10 cellular contexts compared by ENCODE assay signal in genomic region chr1:1550591-1551432, GRCh38. TPM values are rescaled to one million over a fixed set of nuclear protein-coding genes. Genes with fewer than 3 reads are reported as not detected.
DNase-seq lines count a peak whose midpoint lies in the region; ATAC-seq and TF ChIP-seq lines count a peak whose summit lies in the region.
"Had no signal": no experiment of that assay in that cellular context is flagged by ENCODE, and none has a peak within 500 bp of the region (broad histone marks: within the 10 kb centered on the region; RNA-seq: fewer than 3 reads in every experiment).

No MANE protein-coding gene starts in this region.

- no peaks in the 10 kb centered on the region for H3K36me3 Mint-ChIP-seq in activated CD4-positive, alpha-beta T cell treated with anti-CD3 and anti-CD28 coated beads for 36 hours (ENCODE audit: low read depth)
- no peaks in the 10 kb centered on the region for H3K36me3 Mint-ChIP-seq in activated CD4-positive, alpha-beta T cell treated with anti-CD3 and anti-CD28 coated beads, Interleukin-2, amount 10 ng/mL, durations not matched to agents 7 days and 5 days (ENCODE audit: low read depth)
- no peaks in the 10 kb centered on the region for H3K36me3 Mint-ChIP-seq in activated CD8-positive, alpha-beta T cell treated with anti-CD3 and anti-CD28 coated beads for 36 hours (ENCODE audit: low read depth)

- CTCF ChIA-PET in activated CD4-positive, alpha-beta T cell treated with anti-CD3 and anti-CD28 coated beads for 36 hours (lab: Charles Lee), result interaction anchor here (0.8 to 0.9 kb wide), 2 partner anchors 13 to 46 kb away, joined by 3 to 5 read pairs; no protein-coding TSS in a partner anchor
- CTCF ChIA-PET in activated CD4-positive, alpha-beta T cell treated with anti-CD3 and anti-CD28 coated beads, Interleukin-2, amount 10 ng/mL, durations not matched to agents 7 days and 5 days (lab: Charles Lee), result interaction anchor here (1.1 to 1.4 kb wide), 3 partner anchors 15 to 261 kb away, joined by 3 to 5 read pairs (median 4); no protein-coding TSS in a partner anchor
- CTCF ChIA-PET in activated CD8-positive, alpha-beta T cell treated with anti-CD3 and anti-CD28 coated beads for 36 hours (lab: Charles Lee), result no interaction called here

- no peaks in the 10 kb centered on the region for H3K36me3 ChIP-seq in hepatocyte (replicated peaks; ENCODE audit: insufficient read depth, low read depth)
- H3K36me3 ChIP-seq in tibial nerve, result peaks cover 0 to 28% (median 0%) of the 10 kb centered on the region in 3 donors
- H3K36me3 ChIP-seq: right lobe of liver had no signal

- TF ChIP-seq POLR2A in tibial nerve (IDR thresholded peaks at IDR 0.05), result no peak

- H3K27ac ChIP-seq in hepatocyte (no peak overlapping the region), tibial nerve (peak overlapping the region in 1 of 4 donors; percentile 41)
- H3K27ac ChIP-seq: right lobe of liver had no signal

- H3K4me3 ChIP-seq in hepatocyte (no peak overlapping the region), tibial nerve (no peak overlapping the region)
- H3K4me3 ChIP-seq: right lobe of liver had no signal

- H3K4me1 ChIP-seq in hepatocyte (ENCODE audit: insufficient read depth) (no peaks in the 10 kb centered on the region), tibial nerve (peaks cover 0 to 39% (median 4%) of the 10 kb centered on the region in 4 donors)

- no peak overlapping the region for H3K4me2 ChIP-seq in hepatocyte

- WGBS in hepatocyte (ENCODE audit: low lambda C conversion rate, missing lambda C conversion rate), result 84% methylated on average over 15 of the region's 15 CpGs
- 35 to 48% methylated on average over 14 of the region's 15 CpGs for WGBS in tibial nerve, 2 donors

- peaks cover 25% of the 10 kb centered on the region for H3K79me2 ChIP-seq in hepatocyte

- no peak overlapping the region for H2AFZ ChIP-seq in hepatocyte

- no peaks in the 10 kb centered on the region for H3K9me2 ChIP-seq in hepatocyte (replicated peaks; ENCODE audit: insufficient read depth)

- intact Hi-C loops in activated CD4-positive, alpha-beta T cell treated with anti-CD3 and anti-CD28 coated beads for 36 hours (cut with DNase I, micrococcal nuclease), result no loop called here
- intact Hi-C loops in activated CD8-positive, alpha-beta T cell treated with anti-CD3 and anti-CD28 coated beads for 36 hours (cut with micrococcal nuclease), result no loop called here

- no peaks in the 10 kb centered on the region for H3K27me3 Mint-ChIP-seq in activated CD4-positive, alpha-beta T cell treated with anti-CD3 and anti-CD28 coated beads for 36 hours
- no peaks in the 10 kb centered on the region for H3K27me3 Mint-ChIP-seq in activated CD4-positive, alpha-beta T cell treated with anti-CD3 and anti-CD28 coated beads, Interleukin-2, amount 10 ng/mL, durations not matched to agents 7 days and 5 days
- no peaks in the 10 kb centered on the region for H3K27me3 Mint-ChIP-seq in activated CD8-positive, alpha-beta T cell treated with anti-CD3 and anti-CD28 coated beads for 36 hours

- H3K4me3 Mint-ChIP-seq in activated CD4-positive, alpha-beta T cell treated with anti-CD3 and anti-CD28 coated beads for 36 hours, result no peak overlapping the region
- H3K4me3 Mint-ChIP-seq in activated CD4-positive, alpha-beta T cell treated with anti-CD3 and anti-CD28 coated beads, Interleukin-2, amount 10 ng/mL, durations not matched to agents 7 days and 5 days, result no peak overlapping the region
- no peak overlapping the region for H3K4me3 Mint-ChIP-seq in activated CD8-positive, alpha-beta T cell treated with anti-CD3 and anti-CD28 coated beads for 36 hours

- POLR2A ChIA-PET in activated CD4-positive, alpha-beta T cell treated with anti-CD3 and anti-CD28 coated beads for 36 hours (lab: Charles Lee), result no interaction called here
- POLR2A ChIA-PET in activated CD4-positive, alpha-beta T cell treated with anti-CD3 and anti-CD28 coated beads, Interleukin-2, amount 10 ng/mL, durations not matched to agents 7 days and 5 days (lab: Charles Lee), result no interaction called here
- POLR2A ChIA-PET in activated CD8-positive, alpha-beta T cell treated with anti-CD3 and anti-CD28 coated beads for 36 hours (lab: Charles Lee), result interaction anchor here (0.5 to 1.3 kb wide), 2 partner anchors 11 to 149 kb away, joined by 3 to 4 read pairs; no protein-coding TSS in a partner anchor

- H4K20me1 ChIP-seq in hepatocyte (ENCODE audit: insufficient read depth, poor library complexity, severe bottlenecking), result peaks cover 12% of the 10 kb centered on the region

- TF ChIP-seq CTCF in activated CD8-positive, alpha-beta T cell treated with anti-CD3 and anti-CD28 coated beads for 36 hours (IDR thresholded peaks at IDR 0.05), result peak; percentile 23
- TF ChIP-seq CTCF in hepatocyte (IDR thresholded peaks at IDR 0.05; ENCODE audit: poor library complexity) (peak; percentile 30), tibial nerve (IDR thresholded peaks at IDR 0.05) (peak in 3 of 5 experiments; percentile 17 to 22 (median 18))

- H3K9me3 ChIP-seq in hepatocyte (ENCODE audit: low read depth), result no peaks in the 10 kb centered on the region
- H3K9me3 ChIP-seq in tibial nerve, result no peaks in the 10 kb centered on the region
- H3K9me3 ChIP-seq: right lobe of liver had no signal

- no peak for DNase-seq in activated CD4-positive, alpha-beta T cell treated with anti-CD3 and anti-CD28 coated beads for 36 hours
- no peak for DNase-seq in activated CD4-positive, alpha-beta T cell treated with anti-CD3 and anti-CD28 coated beads, Interleukin-2, amount 10 ng/mL, durations not matched to agents 7 days and 5 days
- no peak for DNase-seq in activated CD8-positive, alpha-beta T cell treated with anti-CD3 and anti-CD28 coated beads for 36 hours
- DNase-seq in hepatocyte (ENCODE audit: low spot score) (no peak), tibial nerve (ENCODE audit: low spot score in 2 of 2) (no peak), NCI-H128 (lab: John Stamatoyannopoulos, UW; ENCODE audit: unreplicated experiment) (no peak), NCI-H526 treated with DMSO at 0.1 percent for 48 hours (lab: John Stamatoyannopoulos, UW) (no peak)
- no peak for DNase-seq in effector CD8-positive, alpha-beta T cell (lab: John Stamatoyannopoulos, UW)
- DNase-seq: right lobe of liver, SIG-M5 had no signal

- H3K27me3 ChIP-seq in hepatocyte (no peaks in the 10 kb centered on the region), tibial nerve (no peaks in the 10 kb centered on the region)
- H3K27me3 ChIP-seq: right lobe of liver had no signal

- H3K27ac Mint-ChIP-seq in activated CD4-positive, alpha-beta T cell treated with anti-CD3 and anti-CD28 coated beads for 36 hours, result no peak overlapping the region
- H3K27ac Mint-ChIP-seq in activated CD4-positive, alpha-beta T cell treated with anti-CD3 and anti-CD28 coated beads, Interleukin-2, amount 10 ng/mL, durations not matched to agents 7 days and 5 days, result no peak overlapping the region
- H3K27ac Mint-ChIP-seq in activated CD8-positive, alpha-beta T cell treated with anti-CD3 and anti-CD28 coated beads for 36 hours, result no peak overlapping the region

- no peak for TF ChIP-seq EP300 in tibial nerve (IDR thresholded peaks at IDR 0.05)

- peak; percentile 42 for ATAC-seq in activated CD4-positive, alpha-beta T cell treated with anti-CD3 and anti-CD28 coated beads for 36 hours
- ATAC-seq in activated CD8-positive, alpha-beta T cell treated with anti-CD3 and anti-CD28 coated beads for 36 hours, result peak; percentile 56

- H3K9me3 Mint-ChIP-seq in activated CD4-positive, alpha-beta T cell treated with anti-CD3 and anti-CD28 coated beads for 36 hours (ENCODE audit: low read depth), result no peaks in the 10 kb centered on the region
- no peaks in the 10 kb centered on the region for H3K9me3 Mint-ChIP-seq in activated CD4-positive, alpha-beta T cell treated with anti-CD3 and anti-CD28 coated beads, Interleukin-2, amount 10 ng/mL, durations not matched to agents 7 days and 5 days
- H3K9me3 Mint-ChIP-seq in activated CD8-positive, alpha-beta T cell treated with anti-CD3 and anti-CD28 coated beads for 36 hours, result no peaks in the 10 kb centered on the region

- H3K4me1 Mint-ChIP-seq in activated CD4-positive, alpha-beta T cell treated with anti-CD3 and anti-CD28 coated beads for 36 hours, result peaks cover 5% of the 10 kb centered on the region
- peaks cover 2% of the 10 kb centered on the region for H3K4me1 Mint-ChIP-seq in activated CD4-positive, alpha-beta T cell treated with anti-CD3 and anti-CD28 coated beads, Interleukin-2, amount 10 ng/mL, durations not matched to agents 7 days and 5 days
- peaks cover 3% of the 10 kb centered on the region for H3K4me1 Mint-ChIP-seq in activated CD8-positive, alpha-beta T cell treated with anti-CD3 and anti-CD28 coated beads for 36 hours (ENCODE audit: low read depth)

RNA-seq across cellular contexts. Expression of gene TMEM240, which starts 10.4 kb away (rescaled TPM):
- under 1 TPM; 0.42 to 0.46 TPM for total RNA-seq in activated CD4-positive, alpha-beta T cell treated with anti-CD3 and anti-CD28 coated beads for 36 hours
- 1 to 10 TPM; 1.2 to 1.3 TPM for total RNA-seq in activated CD4-positive, alpha-beta T cell treated with anti-CD3 and anti-CD28 coated beads, Interleukin-2, amount 10 ng/mL, durations not matched to agents 7 days and 5 days
- under 1 TPM; 0.45 to 0.74 TPM for total RNA-seq in activated CD8-positive, alpha-beta T cell treated with anti-CD3 and anti-CD28 coated beads for 36 hours
- total RNA-seq in hepatocyte, result 4.3 and 6.2 TPM in 2 replicates
- 2.1 and 2.6 TPM in 2 replicates for polyA plus RNA-seq in hepatocyte
- total RNA-seq in tibial nerve, result 10 to 100 TPM in 1 of 4 donors, 1 to 10 TPM in 2, not detected in 1; 4.0 to 27.3 (median 5.1) TPM

RNA-seq across cellular contexts. Expression of gene SSU72, which starts 23.9 kb away (rescaled TPM):
- total RNA-seq in activated CD4-positive, alpha-beta T cell treated with anti-CD3 and anti-CD28 coated beads for 36 hours, result 100 to 1,000 TPM; 105 to 123 TPM
- total RNA-seq in activated CD4-positive, alpha-beta T cell treated with anti-CD3 and anti-CD28 coated beads, Interleukin-2, amount 10 ng/mL, durations not matched to agents 7 days and 5 days, result 100 to 1,000 TPM; 128 to 130 TPM
- total RNA-seq in activated CD8-positive, alpha-beta T cell treated with anti-CD3 and anti-CD28 coated beads for 36 hours, result 100 to 1,000 TPM; 111 to 113 TPM
- total RNA-seq in hepatocyte, result 75.7 and 85.0 TPM in 2 replicates
- polyA plus RNA-seq in hepatocyte, result 192 and 203 TPM in 2 replicates
- 100 to 1,000 TPM; 129 to 161 (median 146) TPM for total RNA-seq in tibial nerve

RNA-seq across cellular contexts. Expression of gene ATAD3A, which starts 38.9 kb away (rescaled TPM):
- 10 to 100 TPM; 39.9 to 42.9 TPM for total RNA-seq in activated CD4-positive, alpha-beta T cell treated with anti-CD3 and anti-CD28 coated beads for 36 hours
- 10 to 100 TPM; 31.9 to 32.3 TPM for total RNA-seq in activated CD4-positive, alpha-beta T cell treated with anti-CD3 and anti-CD28 coated beads, Interleukin-2, amount 10 ng/mL, durations not matched to agents 7 days and 5 days
- total RNA-seq in activated CD8-positive, alpha-beta T cell treated with anti-CD3 and anti-CD28 coated beads for 36 hours, result 10 to 100 TPM; 61.7 to 65.1 TPM
- total RNA-seq in hepatocyte, result 15.5 and 16.7 TPM in 2 replicates
- polyA plus RNA-seq in hepatocyte, result 46.7 and 49.4 TPM in 2 replicates
- total RNA-seq in tibial nerve, result 10 to 100 TPM; 19.6 to 47.4 (median 27.0) TPM

RNA-seq across cellular contexts. Expression of gene FNDC10, which starts 49.1 kb away (rescaled TPM):
- total RNA-seq in activated CD4-positive, alpha-beta T cell treated with anti-CD3 and anti-CD28 coated beads for 36 hours, result 1 to 10 TPM; 1.7 to 1.9 TPM
- total RNA-seq in activated CD4-positive, alpha-beta T cell treated with anti-CD3 and anti-CD28 coated beads, Interleukin-2, amount 10 ng/mL, durations not matched to agents 7 days and 5 days, result 1 to 10 TPM; 6.2 to 7.9 TPM
- total RNA-seq in activated CD8-positive, alpha-beta T cell treated with anti-CD3 and anti-CD28 coated beads for 36 hours, result 1 to 10 TPM; 2.8 to 3.6 TPM
- total RNA-seq in hepatocyte (0.96 and 2.1 TPM in 2 replicates), tibial nerve (1 to 10 TPM; 1.4 to 3.0 (median 2.0) TPM)
- 6.0 and 8.8 TPM in 2 replicates for polyA plus RNA-seq in hepatocyte
